28 cellular contexts compared by ENCODE assay signal in the genomic region with DNA sequence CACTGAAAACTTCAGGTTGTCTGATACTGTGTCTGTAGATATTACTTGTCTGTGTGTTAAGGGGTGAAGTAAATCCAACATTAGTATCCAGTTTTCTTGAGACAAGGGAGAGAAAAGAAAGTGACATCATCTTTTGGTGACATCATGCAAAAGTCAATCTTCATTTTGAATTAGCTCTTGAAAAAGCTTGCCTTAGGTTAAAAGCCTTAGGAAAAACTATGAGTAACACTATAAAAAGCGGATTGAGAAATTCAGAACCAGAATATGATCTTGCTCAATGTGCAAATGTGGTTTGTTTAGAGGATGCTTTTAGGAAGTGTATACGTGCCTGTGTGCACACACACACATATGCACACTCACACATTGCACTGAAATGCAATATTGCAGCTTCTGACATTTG.
DNase-seq lines count a peak whose midpoint lies in the region; ATAC-seq, FAIRE-seq and TF ChIP-seq lines count a peak whose summit lies in the region.
"Had no signal": no experiment of that assay in that cellular context is flagged by ENCODE, and none has a peak within 500 bp of the region (broad histone marks: within the 10 kb centered on the region; RNA-seq: fewer than 3 reads in every experiment).

No MANE protein-coding gene starts in this region.

- H3K27ac ChIP-seq in HepG2 (ENCODE audit: extremely low read length, insufficient read depth, low read length) (no peak overlapping the region), right lobe of liver (no peak overlapping the region)
- H3K27ac ChIP-seq: neural progenitor cell, spleen, stomach, upper lobe of right lung had no signal

- H3K27me3 ChIP-seq in HepG2 (ENCODE audit: control insufficient read depth in 1 of 2, insufficient read depth in 2 of 2, low read length in 2 of 2) (no peaks in the 10 kb centered on the region), right lobe of liver (no peaks in the 10 kb centered on the region), BE2C (no peaks in the 10 kb centered on the region)
- H3K27me3 ChIP-seq: neural progenitor cell, spleen, stomach, upper lobe of right lung had no signal

- DNase-seq in HepG2 (ENCODE audit: low spot score) (no peak), right lobe of liver (no peak), RPMI7951 (ENCODE audit: low read depth) (peak; percentile 31), fibroblast of peridontal ligament (ENCODE audit: extremely low read depth) (peak; percentile 1), HTR-8/SVneo (ENCODE audit: insufficient read length, low spot score) (no peak), BE2C (no peak)
- no peak for DNase-seq in activated CD4-positive, alpha-beta T cell treated with anti-CD3 and anti-CD28 coated beads, Interleukin-2, amount 10 ng/mL, durations not matched to agents 7 days and 5 days
- DNase-seq: activated CD4-positive, alpha-beta T cell treated with anti-CD3 and anti-CD28 coated beads for 36 hours; activated naive CD8-positive, alpha-beta T cell treated with anti-CD3 and anti-CD28 coated beads for 36 hours; C1 segment of cervical spinal cord; Calu3; endodermal cell; immature natural killer cell; KBM-7; NCI-H1105 treated with DMSO at 0.1 percent for 48 hours; NCI-H526; SHP77 treated with DMSO at 0.1 percent for 48 hours; spleen; stimulated activated CD4-positive, alpha-beta T cell treated with anti-CD3 and anti-CD28 coated beads, Interleukin-4, amount 100 ng/mL, for 4 hours; stomach; T-cell; upper lobe of right lung had no signal

- H3K36me3 ChIP-seq in HepG2 (replicated peaks in 1 of 2; ENCODE audit: control insufficient read depth in 1 of 2, insufficient read depth in 2 of 2, low read length in 2 of 2) (no peaks in the 10 kb centered on the region), right lobe of liver (no peaks in the 10 kb centered on the region), BE2C (no peaks in the 10 kb centered on the region)
- H3K36me3 ChIP-seq: neural progenitor cell, spleen, stomach, upper lobe of right lung had no signal

- H3K27ac Mint-ChIP-seq in activated CD4-positive, alpha-beta T cell treated with anti-CD3 and anti-CD28 coated beads, Interleukin-2, amount 10 ng/mL, durations not matched to agents 7 days and 5 days = no peak overlapping the region
- H3K27ac Mint-ChIP-seq: activated CD4-positive, alpha-beta T cell treated with anti-CD3 and anti-CD28 coated beads for 36 hours; activated naive CD8-positive, alpha-beta T cell treated with anti-CD3 and anti-CD28 coated beads for 36 hours; endodermal cell; immature natural killer cell; neural progenitor cell; T-cell had no signal

- no peak overlapping the region for H3K4me2 ChIP-seq in HepG2 (ENCODE audit: low read depth, low read length)
- H3K4me2 ChIP-seq: neural progenitor cell had no signal

- no peak for TF ChIP-seq POLR2A in HepG2 (IDR thresholded peaks at IDR 0.05; ENCODE audit: insufficient read depth in 1 of 2, low read depth in 2 of 2, low read length in 2 of 2)
- TF ChIP-seq POLR2A in right lobe of liver (IDR thresholded peaks at IDR 0.05) = no peak

- no peak for TF ChIP-seq CTCF in HepG2 (CRISPR knock-in tag; IDR thresholded peaks at IDR 0.05)
- no peak for TF ChIP-seq CTCF in right lobe of liver (IDR thresholded peaks at IDR 0.05)
- no peak for TF ChIP-seq CTCF in BE2C (IDR thresholded peaks at IDR 0.05; ENCODE audit: low read depth, low read length)

- H3K9me3 Mint-ChIP-seq in activated CD4-positive, alpha-beta T cell treated with anti-CD3 and anti-CD28 coated beads, Interleukin-2, amount 10 ng/mL, durations not matched to agents 7 days and 5 days = peaks cover 5% of the 10 kb centered on the region
- H3K9me3 Mint-ChIP-seq: activated naive CD8-positive, alpha-beta T cell treated with anti-CD3 and anti-CD28 coated beads for 36 hours; immature natural killer cell; neural progenitor cell; T-cell had no signal

- no peak overlapping the region for H3K4me3 Mint-ChIP-seq in activated CD4-positive, alpha-beta T cell treated with anti-CD3 and anti-CD28 coated beads, Interleukin-2, amount 10 ng/mL, durations not matched to agents 7 days and 5 days
- H3K4me3 Mint-ChIP-seq: activated CD4-positive, alpha-beta T cell treated with anti-CD3 and anti-CD28 coated beads for 36 hours; activated naive CD8-positive, alpha-beta T cell treated with anti-CD3 and anti-CD28 coated beads for 36 hours; endodermal cell; immature natural killer cell; neural progenitor cell; T-cell had no signal

- intact Hi-C loops in HepG2 (cut with micrococcal nuclease; ENCODE audit: unreplicated experiment) = no loop called here
- intact Hi-C loops in right lobe of liver (cut with DNase I) = no loop called here

- in situ Hi-C loops in HepG2 (cut with HindIII; ENCODE audit: extremely low pct_ligation_motif_present, low pct_unique_long_range_greater_than_20kb) = no loop called here

- FAIRE-seq in HepG2 (lab: Jason Lieb, UNC) (no peak), HTR-8/SVneo (lab: Jason Lieb, UNC) (no peak)
- FAIRE-seq: A204.1, colon, H54, TTC549 had no signal

- no peaks in the 10 kb centered on the region for H3K4me1 ChIP-seq in HepG2 (ENCODE audit: insufficient read depth, low read length)
- no peaks in the 10 kb centered on the region for H3K4me1 ChIP-seq in right lobe of liver
- no peaks in the 10 kb centered on the region for H3K4me1 ChIP-seq in BE2C
- H3K4me1 ChIP-seq: neural progenitor cell, spleen, stomach, upper lobe of right lung had no signal

- 8% methylated on average over 2 of the region's 2 CpGs for WGBS in HepG2 (ENCODE audit: low lambda C conversion rate)
- WGBS in right lobe of liver (ENCODE audit: insufficient coverage, low coverage, low lambda C conversion rate, missing lambda C conversion rate) = 26% methylated on average over 2 of the region's 2 CpGs

- H3K9me3 ChIP-seq in HepG2 (ENCODE audit: low read length) = no peaks in the 10 kb centered on the region
- H3K9me3 ChIP-seq in right lobe of liver = no peaks in the 10 kb centered on the region
- H3K9me3 ChIP-seq in BE2C = no peaks in the 10 kb centered on the region
- H3K9me3 ChIP-seq: spleen, stomach, upper lobe of right lung had no signal

- H3K79me2 ChIP-seq in HepG2 (ENCODE audit: insufficient read depth, low read length) = no peaks in the 10 kb centered on the region

- H3K4me1 Mint-ChIP-seq in activated CD4-positive, alpha-beta T cell treated with anti-CD3 and anti-CD28 coated beads, Interleukin-2, amount 10 ng/mL, durations not matched to agents 7 days and 5 days = no peaks in the 10 kb centered on the region
- H3K4me1 Mint-ChIP-seq: activated CD4-positive, alpha-beta T cell treated with anti-CD3 and anti-CD28 coated beads for 36 hours; activated naive CD8-positive, alpha-beta T cell treated with anti-CD3 and anti-CD28 coated beads for 36 hours; endodermal cell; immature natural killer cell; neural progenitor cell; T-cell had no signal

- H2AFZ ChIP-seq in HepG2 (ENCODE audit: low read length) = no peak overlapping the region
- H2AFZ ChIP-seq: neural progenitor cell had no signal

- no peak for TF ChIP-seq EP300 in HepG2 (IDR thresholded peaks at IDR 0.05; ENCODE audit: low read depth in 2 of 2, low read length in 2 of 2)
- TF ChIP-seq EP300 in HepG2 (CRISPR knock-in tag; IDR thresholded peaks at IDR 0.05; ENCODE audit: borderline replicate concordance) = no peak

- POLR2A ChIA-PET in HepG2 (lab: Yijun Ruan, JAX) = no interaction called here
- POLR2A ChIA-PET in activated CD4-positive, alpha-beta T cell treated with anti-CD3 and anti-CD28 coated beads, Interleukin-2, amount 10 ng/mL, durations not matched to agents 7 days and 5 days (lab: Charles Lee) = no interaction called here

- CTCF ChIA-PET in HepG2 (lab: Yijun Ruan, JAX; ENCODE audit: low intra/inter-chr PET ratio, low total read pairs) = no interaction called here
- CTCF ChIA-PET in activated CD4-positive, alpha-beta T cell treated with anti-CD3 and anti-CD28 coated beads, Interleukin-2, amount 10 ng/mL, durations not matched to agents 7 days and 5 days (lab: Charles Lee) = no interaction called here

- H3K4me3 ChIP-seq in HepG2 (replicated peaks in 1 of 3; ENCODE audit: insufficient read depth in 1 of 3, low read depth in 2 of 3, low read length in 3 of 3) (no peak overlapping the region), right lobe of liver (no peak overlapping the region), BE2C (ENCODE audit: low read depth, low read length) (no peak overlapping the region)
- H3K4me3 ChIP-seq: neural progenitor cell, spleen, stomach, upper lobe of right lung had no signal

- no peaks in the 10 kb centered on the region for H4K20me1 ChIP-seq in HepG2 (ENCODE audit: insufficient read depth, low read length)

- no peak for TF ChIP-seq RAD21 in HepG2 (CRISPR knock-in tag; IDR thresholded peaks at IDR 0.05)

- H3K27me3 Mint-ChIP-seq in activated CD4-positive, alpha-beta T cell treated with anti-CD3 and anti-CD28 coated beads, Interleukin-2, amount 10 ng/mL, durations not matched to agents 7 days and 5 days = no peaks in the 10 kb centered on the region
- H3K27me3 Mint-ChIP-seq: activated CD4-positive, alpha-beta T cell treated with anti-CD3 and anti-CD28 coated beads for 36 hours; activated naive CD8-positive, alpha-beta T cell treated with anti-CD3 and anti-CD28 coated beads for 36 hours had no signal

- no TSS peak for BruUV-seq in HepG2 (replicated peaks; lab: Mats Ljungman, UMichigan)

- no peaks in the 10 kb centered on the region for H3K36me3 Mint-ChIP-seq in activated CD4-positive, alpha-beta T cell treated with anti-CD3 and anti-CD28 coated beads, Interleukin-2, amount 10 ng/mL, durations not matched to agents 7 days and 5 days (ENCODE audit: low read depth)
- H3K36me3 Mint-ChIP-seq: activated naive CD8-positive, alpha-beta T cell treated with anti-CD3 and anti-CD28 coated beads for 36 hours; immature natural killer cell; neural progenitor cell; T-cell had no signal

- no peak for ATAC-seq in HepG2
- no peak for ATAC-seq in right lobe of liver
- no peak for ATAC-seq in GM18870 (IDR thresholded peaks at IDR 0.05; ENCODE audit: unreplicated experiment)
- ATAC-seq: activated CD4-positive, alpha-beta T cell treated with anti-CD3 and anti-CD28 coated beads for 36 hours; T-cell; upper lobe of right lung had no signal

- no peak overlapping the region for H3K9ac ChIP-seq in HepG2 (ENCODE audit: insufficient read depth, low read depth, low read length)
- H3K9ac ChIP-seq: neural progenitor cell had no signal

TF ChIP-seq in HepG2, 621 proteins besides CTCF, POLR2A, EP300 and RAD21 (continues in another document):
- TF ChIP-seq ZNF253 (CRISPR knock-in tag; IDR thresholded peaks at IDR 0.05; ENCODE audit: borderline replicate concordance) (no peak), ATF7 (IDR thresholded peaks at IDR 0.05) (peak; percentile 75), ATF7 (CRISPR knock-in tag; IDR thresholded peaks at IDR 0.05) (no peak), NAIF1 (CRISPR knock-in tag; IDR thresholded peaks at IDR 0.05; ENCODE audit: borderline replicate concordance) (no peak), CREB1 (IDR thresholded peaks at IDR 0.05) (0 out of 2 replicates have a peak, but pooled peaks have one; percentile 12), CREB1 (CRISPR knock-in tag; IDR thresholded peaks at IDR 0.05) (no peak), KLF6 (CRISPR knock-in tag; IDR thresholded peaks at IDR 0.05) (no peak)

Comparison
In these comparisons a context has a peak if more than half of its experiments do, and no peak if none do; other contexts are left out.
1. DNase-seq: peak in RPMI7951 (single experiment) and fibroblast of peridontal ligament (single experiment); none in HepG2 (single experiment), right lobe of liver (0 of 3), activated CD4-positive, alpha-beta T cell treated with anti-CD3 and anti-CD28 coated beads, Interleukin-2, amount 10 ng/mL, durations not matched to agents 7 days and 5 days (single experiment), HTR-8/SVneo (single experiment) and BE2C (single experiment).